Comparison of ENCODE assay signal across 1 cellular context in genomic region chr11:93741882-93742226, GRCh38.
TF ChIP-seq lines count a peak whose summit lies in the region.

No MANE protein-coding gene starts in this region.

TF ChIP-seq in HepG2, 621 proteins besides CTCF, POLR2A, EP300 and RAD21 (continued from another document and continues in another):
- 0 out of 2 replicates have a peak, but pooled peaks have one; percentile 15 for TF ChIP-seq HNF1A (IDR thresholded peaks at IDR 0.05; ENCODE audit: low read depth)
- no peak for TF ChIP-seq HNF1A (CRISPR knock-in tag; IDR thresholded peaks at IDR 0.05; ENCODE audit: borderline replicate concordance)
- 0 out of 2 replicates have a peak, but pooled peaks have one; percentile 27 for TF ChIP-seq ZSCAN5A (CRISPR knock-in tag; IDR thresholded peaks at IDR 0.05; ENCODE audit: borderline replicate concordance)
- TF ChIP-seq CEBPG (CRISPR knock-in tag; IDR thresholded peaks at IDR 0.05), result peak; percentile 92
- no peak for TF ChIP-seq MAFK (conservative IDR thresholded peaks at IDR 0.05 in 1 of 2, IDR thresholded peaks at IDR 0.05 in 1 of 2; ENCODE audit: low read length in 2 of 2)
- TF ChIP-seq ARID4A (CRISPR knock-in tag; IDR thresholded peaks at IDR 0.05; ENCODE audit: borderline replicate concordance), result 0 out of 2 replicates have a peak, but pooled peaks have one; percentile 13
- peak; percentile 15; the same call in 1 of the 2 replicates for TF ChIP-seq TARDBP (CRISPR knock-in tag; IDR thresholded peaks at IDR 0.05)
- no peak for TF ChIP-seq MEIS1 (CRISPR knock-in tag; IDR thresholded peaks at IDR 0.05; ENCODE audit: borderline replicate concordance)
- TF ChIP-seq AHDC1 (CRISPR knock-in tag; IDR thresholded peaks at IDR 0.05; ENCODE audit: borderline replicate concordance), result 0 out of 2 replicates have a peak, but pooled peaks have one; percentile 36
- peak; percentile 47; the same call in 1 of the 2 replicates for TF ChIP-seq SNAI1 (CRISPR knock-in tag; IDR thresholded peaks at IDR 0.05; ENCODE audit: borderline replicate concordance)
- TF ChIP-seq ZNF503 (CRISPR knock-in tag; IDR thresholded peaks at IDR 0.05), result 0 out of 2 replicates have a peak, but pooled peaks have one; percentile 45
- 0 out of 2 replicates have a peak, but pooled peaks have one; percentile 15 for TF ChIP-seq MAZ (IDR thresholded peaks at IDR 0.05; ENCODE audit: borderline replicate concordance, low read depth, low read length)
- TF ChIP-seq MAZ (CRISPR knock-in tag; IDR thresholded peaks at IDR 0.05; ENCODE audit: low read depth), result 0 out of 2 replicates have a peak, but pooled peaks have one; percentile 34
- peak; percentile 60 for TF ChIP-seq DMAP1 (CRISPR knock-in tag; IDR thresholded peaks at IDR 0.05)
- TF ChIP-seq LCORL (IDR thresholded peaks at IDR 0.05), result no peak
- peak; percentile 66; the same call in 1 of the 2 replicates for TF ChIP-seq LCORL (CRISPR knock-in tag; IDR thresholded peaks at IDR 0.05)
- no peak for TF ChIP-seq HOXA7 (CRISPR knock-in tag; IDR thresholded peaks at IDR 0.05)
- TF ChIP-seq NONO (IDR thresholded peaks at IDR 0.05), result no peak
- TF ChIP-seq NONO (CRISPR knock-in tag; conservative IDR thresholded peaks at IDR 0.05), result no peak
- TF ChIP-seq SOX5 (CRISPR knock-in tag; IDR thresholded peaks at IDR 0.05; ENCODE audit: borderline replicate concordance), result peak; percentile 42
- TF ChIP-seq NR2F6 (IDR thresholded peaks at IDR 0.05), result peak; percentile 35
- peak; percentile 29; the same call in 1 of the 2 replicates for TF ChIP-seq NR2F6 (CRISPR knock-in tag; IDR thresholded peaks at IDR 0.05)
- peak in 1 of 2 experiments; percentile 51; a peak in 1 of 4 replicates for TF ChIP-seq REST (IDR thresholded peaks at IDR 0.05; ENCODE audit: borderline replicate concordance in 1 of 2, low read depth in 1 of 2, low read length in 2 of 2)
- 0 out of 2 replicates have a peak, but pooled peaks have one; percentile 25 for TF ChIP-seq TFAP4 (IDR thresholded peaks at IDR 0.05; ENCODE audit: borderline replicate concordance, low read depth)
- TF ChIP-seq SATB2 (CRISPR knock-in tag; IDR thresholded peaks at IDR 0.05), result 0 out of 2 replicates have a peak, but pooled peaks have one; percentile 37
- TF ChIP-seq HBP1 (CRISPR knock-in tag; IDR thresholded peaks at IDR 0.05; ENCODE audit: low read depth), result peak; percentile 48
- TF ChIP-seq HMGA1 (CRISPR knock-in tag; conservative IDR thresholded peaks at IDR 0.05), result no peak
